7 cellular contexts compared by ENCODE assay signal in the genomic region with DNA sequence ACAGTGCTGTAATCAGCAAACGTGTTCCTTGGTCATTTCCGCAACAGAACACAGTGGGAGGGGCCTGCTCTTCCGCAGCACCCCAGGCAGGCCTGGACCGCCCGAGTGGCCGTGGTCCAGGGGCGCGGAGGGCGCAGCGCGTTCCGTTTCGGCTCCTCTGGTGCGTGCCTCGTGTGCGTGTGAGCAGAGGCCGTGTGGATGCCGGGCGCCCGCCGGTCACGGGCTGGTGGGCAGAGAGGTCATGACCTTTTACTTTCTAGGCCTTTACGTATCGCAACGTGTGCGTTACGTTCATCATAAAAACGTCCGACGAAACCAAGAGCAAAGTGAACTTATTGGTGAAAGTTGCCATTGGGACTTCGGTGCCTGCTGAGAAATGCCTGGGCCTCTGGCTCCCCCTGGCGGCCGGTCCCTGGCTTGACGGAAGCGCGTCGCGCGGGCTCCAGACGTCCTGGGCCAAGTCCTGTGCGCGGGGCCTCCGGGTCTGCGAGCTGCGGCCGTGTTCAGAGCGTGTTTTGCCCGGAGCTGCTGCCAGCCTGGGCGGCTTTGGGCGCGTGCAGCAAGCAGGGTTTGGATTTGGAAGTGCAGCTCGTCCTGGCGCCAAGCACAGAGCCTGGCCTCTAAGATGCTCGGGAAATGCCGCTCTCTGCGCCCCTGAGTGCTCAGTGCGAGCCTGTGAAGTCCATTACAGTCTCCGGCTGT. TPM values are rescaled to one million over a fixed set of nuclear protein-coding genes. Genes with fewer than 3 reads are reported as not detected.
DNase-seq lines count a peak whose midpoint lies in the region; ATAC-seq and TF ChIP-seq lines count a peak whose summit lies in the region.

No MANE protein-coding gene starts in this region.

- TF ChIP-seq POLR2A in ovary (IDR thresholded peaks at IDR 0.05) (peak; percentile 68), testis (IDR thresholded peaks at IDR 0.05) (no peak)

- H3K36me3 ChIP-seq in ovary (no peaks in the 10 kb centered on the region), testis (ENCODE audit: low read depth, missing control alignments) (no peaks in the 10 kb centered on the region)

- peaks cover 18% of the 10 kb centered on the region for H3K27me3 Mint-ChIP-seq in activated naive CD4-positive, alpha-beta T cell treated with anti-CD3 and anti-CD28 coated beads, Interleukin-2, amount 10 ng/mL, durations not matched to agents 7 days and 5 days

- H3K27ac ChIP-seq in ovary (peak overlapping the region; percentile 63 to 84), testis (peak overlapping the region; percentile 23 to 86)

- peak overlapping the region; percentile 37 for H3K27ac Mint-ChIP-seq in activated naive CD4-positive, alpha-beta T cell treated with anti-CD3 and anti-CD28 coated beads, Interleukin-2, amount 10 ng/mL, durations not matched to agents 7 days and 5 days

- H3K9me3 ChIP-seq in ovary: no peaks in the 10 kb centered on the region
- no peaks in the 10 kb centered on the region for H3K9me3 ChIP-seq in testis

- intact Hi-C loops in ovary (cut with DNase I): loop anchor here (1.0 to 10.0 kb wide), 5 partner anchors 55 to 305 kb away; no protein-coding TSS in a partner anchor
- intact Hi-C loops in testis (cut with DNase I; ENCODE audit: low total_unique reads): loop anchor here (5.0 kb wide), 1 partner anchor 147 kb away; no protein-coding TSS in a partner anchor

- peak overlapping the region; percentile 43 for H3K4me3 Mint-ChIP-seq in activated naive CD4-positive, alpha-beta T cell treated with anti-CD3 and anti-CD28 coated beads, Interleukin-2, amount 10 ng/mL, durations not matched to agents 7 days and 5 days

- peak; percentile 90 for ATAC-seq in SK-N-SH treated with all-trans-retinoic acid at 6 μM for 48 hours

- peaks cover 12% of the 10 kb centered on the region for H3K4me1 ChIP-seq in ovary (ENCODE audit: insufficient read depth)
- H3K4me1 ChIP-seq in testis: peaks cover 13% of the 10 kb centered on the region

- peaks cover 12% of the 10 kb centered on the region for H3K4me1 Mint-ChIP-seq in activated naive CD4-positive, alpha-beta T cell treated with anti-CD3 and anti-CD28 coated beads, Interleukin-2, amount 10 ng/mL, durations not matched to agents 7 days and 5 days

- H3K4me3 ChIP-seq in GM12865 (ENCODE audit: low read depth, low read length) (no peak overlapping the region), ovary (peak overlapping the region; percentile 26), testis (peak overlapping the region in 1 of 2 donors; percentile 29)
- H3K4me3 ChIP-seq in Jurkat, Clone E6-1 (ENCODE audit: low read length): peak overlapping the region; percentile 9; the same call in 1 of the 2 replicates

- H3K9me3 Mint-ChIP-seq in activated naive CD4-positive, alpha-beta T cell treated with anti-CD3 and anti-CD28 coated beads, Interleukin-2, amount 10 ng/mL, durations not matched to agents 7 days and 5 days: no peaks in the 10 kb centered on the region

- H3K27me3 ChIP-seq in ovary: no peaks in the 10 kb centered on the region
- H3K27me3 ChIP-seq in testis: no peaks in the 10 kb centered on the region

- TF ChIP-seq CTCF in GM12865 (IDR thresholded peaks at IDR 0.05; ENCODE audit: insufficient read depth, low read depth, low read length, missing control alignments) (peak; percentile 93), ovary (IDR thresholded peaks at IDR 0.05) (peak; percentile 94 to 100 (median 100)), testis (IDR thresholded peaks at IDR 0.05) (peak; percentile 95 to 99 (median 98))

- whole genome bisulfite sequencing in ovary, 3 donors: 8 to 11% (median 9%) methylated on average over 58 of the region's 58 CpGs
- WGBS in testis, 2 donors: 7 to 14% methylated on average over 25 to 50 of the region's 58 CpGs

- TF ChIP-seq EP300 in ovary (IDR thresholded peaks at IDR 0.05): peak; percentile 61

- DNase-seq in GM12865 (ENCODE audit: low read depth) (peak; percentile 90), globus pallidus (ENCODE audit: low spot score) (peak; percentile 72), ovary (peak; percentile 84 to 94 (median 90)), testis (peak; percentile 91)
- DNase-seq in Jurkat, Clone E6-1 (ENCODE audit: low read depth, low spot score): peak; percentile 63
- DNase-seq in activated naive CD4-positive, alpha-beta T cell treated with anti-CD3 and anti-CD28 coated beads, Interleukin-2, amount 10 ng/mL, durations not matched to agents 7 days and 5 days: peak; percentile 90

- H3K36me3 Mint-ChIP-seq in activated naive CD4-positive, alpha-beta T cell treated with anti-CD3 and anti-CD28 coated beads, Interleukin-2, amount 10 ng/mL, durations not matched to agents 7 days and 5 days: no peaks in the 10 kb centered on the region

- CTCF ChIA-PET in activated naive CD4-positive, alpha-beta T cell treated with anti-CD3 and anti-CD28 coated beads, Interleukin-2, amount 10 ng/mL, durations not matched to agents 7 days and 5 days (lab: Charles Lee): interaction anchor here (0.6 to 3.3 kb wide), 11 partner anchors 18 to 481 kb away, joined by 3 to 21 read pairs (median 4); no protein-coding TSS in a partner anchor

TF ChIP-seq in SK-N-SH treated with all-trans-retinoic acid at 6 μM for 48 hours, 23 proteins besides CTCF, POLR2A, EP300 and RAD21 (continues in another document):
- no peak for TF ChIP-seq ZNF8 (CRISPR knock-in tag; IDR thresholded peaks at IDR 0.05)
- TF ChIP-seq, protein P1, sequence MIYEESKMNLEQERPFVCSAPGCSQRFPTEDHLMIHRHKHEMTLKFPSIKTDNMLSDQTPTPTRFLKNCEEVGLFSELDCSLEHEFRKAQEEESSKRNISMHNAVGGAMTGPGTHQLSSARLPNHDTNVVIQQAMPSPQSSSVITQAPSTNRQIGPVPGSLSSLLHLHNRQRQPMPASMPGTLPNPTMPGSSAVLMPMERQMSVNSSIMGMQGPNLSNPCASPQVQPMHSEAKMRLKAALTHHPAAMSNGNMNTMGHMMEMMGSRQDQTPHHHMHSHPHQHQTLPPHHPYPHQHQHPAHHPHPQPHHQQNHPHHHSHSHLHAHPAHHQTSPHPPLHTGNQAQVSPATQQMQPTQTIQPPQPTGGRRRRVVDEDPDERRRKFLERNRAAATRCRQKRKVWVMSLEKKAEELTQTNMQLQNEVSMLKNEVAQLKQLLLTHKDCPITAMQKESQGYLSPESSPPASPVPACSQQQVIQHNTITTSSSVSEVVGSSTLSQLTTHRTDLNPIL (CRISPR knock-in tag; IDR thresholded peaks at IDR 0.05; ENCODE audit: low read depth): no peak
- no peak for TF ChIP-seq ESRRG (CRISPR knock-in tag; IDR thresholded peaks at IDR 0.05)
- TF ChIP-seq PPARA (CRISPR knock-in tag; IDR thresholded peaks at IDR 0.05; ENCODE audit: borderline replicate concordance): no peak
- no peak for TF ChIP-seq ARNTL (CRISPR knock-in tag; IDR thresholded peaks at IDR 0.05; ENCODE audit: borderline replicate concordance, low read depth)
- no peak for TF ChIP-seq ISL1 (CRISPR knock-in tag; IDR thresholded peaks at IDR 0.05)
- TF ChIP-seq ZC3H10 (CRISPR knock-in tag; IDR thresholded peaks at IDR 0.05): no peak
- TF ChIP-seq, protein P2, sequence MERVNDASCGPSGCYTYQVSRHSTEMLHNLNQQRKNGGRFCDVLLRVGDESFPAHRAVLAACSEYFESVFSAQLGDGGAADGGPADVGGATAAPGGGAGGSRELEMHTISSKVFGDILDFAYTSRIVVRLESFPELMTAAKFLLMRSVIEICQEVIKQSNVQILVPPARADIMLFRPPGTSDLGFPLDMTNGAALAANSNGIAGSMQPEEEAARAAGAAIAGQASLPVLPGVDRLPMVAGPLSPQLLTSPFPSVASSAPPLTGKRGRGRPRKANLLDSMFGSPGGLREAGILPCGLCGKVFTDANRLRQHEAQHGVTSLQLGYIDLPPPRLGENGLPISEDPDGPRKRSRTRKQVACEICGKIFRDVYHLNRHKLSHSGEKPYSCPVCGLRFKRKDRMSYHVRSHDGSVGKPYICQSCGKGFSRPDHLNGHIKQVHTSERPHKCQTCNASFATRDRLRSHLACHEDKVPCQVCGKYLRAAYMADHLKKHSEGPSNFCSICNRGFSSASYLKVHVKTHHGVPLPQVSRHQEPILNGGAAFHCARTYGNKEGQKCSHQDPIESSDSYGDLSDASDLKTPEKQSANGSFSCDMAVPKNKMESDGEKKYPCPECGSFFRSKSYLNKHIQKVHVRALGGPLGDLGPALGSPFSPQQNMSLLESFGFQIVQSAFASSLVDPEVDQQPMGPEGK (CRISPR knock-in tag; IDR thresholded peaks at IDR 0.05; ENCODE audit: borderline replicate concordance): no peak
- TF ChIP-seq TCF4 (CRISPR knock-in tag; IDR thresholded peaks at IDR 0.05; ENCODE audit: borderline replicate concordance): no peak
- TF ChIP-seq CSDC2 (CRISPR knock-in tag; IDR thresholded peaks at IDR 0.05): no peak
- no peak for TF ChIP-seq ZNF565 (CRISPR knock-in tag; conservative IDR thresholded peaks at IDR 0.05; ENCODE audit: low read depth)
- TF ChIP-seq SNAI2 (CRISPR knock-in tag; IDR thresholded peaks at IDR 0.05): no peak
- TF ChIP-seq ZNF70 (CRISPR knock-in tag; IDR thresholded peaks at IDR 0.05): no peak
- no peak for TF ChIP-seq OSR1 (CRISPR knock-in tag; IDR thresholded peaks at IDR 0.05)
- TF ChIP-seq TSHZ2 (CRISPR knock-in tag; IDR thresholded peaks at IDR 0.05): no peak

RNA-seq across cellular contexts. Expression of gene COL18A1, which starts 34.4 kb away (rescaled TPM):
- 2.5 TPM for polyA plus RNA-seq in Jurkat, Clone E6-1 (2012; ENCODE audit: insufficient read depth, insufficient read length)
- total RNA-seq in ovary (100 to 1,000 TPM; 141 to 353 (median 270) TPM), testis (100 to 1,000 TPM; 111 to 165 TPM)
- polyA plus RNA-seq in ovary (100 to 1,000 TPM in 1 of 2 donors, 10 to 100 TPM in 1; 11.1 to 201 TPM), testis (ENCODE audit: insufficient read depth, low read depth, low replicate concordance) (53.2 TPM)
